In the genomic region with DNA sequence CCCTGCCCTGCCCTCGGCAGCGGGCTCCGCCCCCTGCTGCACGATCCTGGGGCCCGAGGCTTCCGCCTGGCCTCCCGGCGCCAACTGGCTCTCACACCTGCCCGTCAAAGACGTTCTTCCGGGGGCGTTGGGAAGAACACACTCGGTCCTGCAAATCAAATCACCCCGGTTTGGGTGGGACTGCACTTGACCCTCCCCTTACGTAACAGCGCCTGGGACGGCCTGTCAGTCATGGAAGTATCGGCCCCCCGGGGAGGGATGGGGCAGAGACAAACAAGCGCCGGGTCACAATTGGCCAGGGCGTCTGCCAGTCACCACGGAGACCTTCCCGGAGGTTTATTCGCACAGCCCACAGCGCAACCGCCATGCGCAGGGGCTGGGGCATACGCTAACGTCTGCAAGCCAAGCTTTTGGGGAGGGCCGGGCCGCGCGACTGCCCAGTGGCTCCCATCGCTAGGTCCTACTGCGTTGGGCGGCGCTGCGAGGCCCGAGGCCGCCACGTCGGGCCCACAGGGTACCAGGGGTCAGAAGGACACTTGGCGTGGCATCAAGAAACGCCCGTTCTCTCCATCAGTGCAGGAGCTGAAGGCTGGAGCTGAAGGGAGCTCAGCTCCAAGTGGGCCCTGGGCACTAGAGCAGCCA, we compare ENCODE assay signal across 1 cellular context.
TF ChIP-seq lines count a peak whose summit lies in the region.

No MANE protein-coding gene starts in this region.

TF ChIP-seq in K562, 482 proteins besides CTCF, POLR2A, EP300 and RAD21 (continued from another document and continues in another):
- TF ChIP-seq, protein P1, sequence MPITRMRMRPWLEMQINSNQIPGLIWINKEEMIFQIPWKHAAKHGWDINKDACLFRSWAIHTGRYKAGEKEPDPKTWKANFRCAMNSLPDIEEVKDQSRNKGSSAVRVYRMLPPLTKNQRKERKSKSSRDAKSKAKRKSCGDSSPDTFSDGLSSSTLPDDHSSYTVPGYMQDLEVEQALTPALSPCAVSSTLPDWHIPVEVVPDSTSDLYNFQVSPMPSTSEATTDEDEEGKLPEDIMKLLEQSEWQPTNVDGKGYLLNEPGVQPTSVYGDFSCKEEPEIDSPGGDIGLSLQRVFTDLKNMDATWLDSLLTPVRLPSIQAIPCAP (CRISPR knock-in tag; IDR thresholded peaks at IDR 0.05; ENCODE audit: borderline replicate concordance): no peak
- TF ChIP-seq SMARCA4 (IDR thresholded peaks at IDR 0.05): no peak
- TF ChIP-seq ZKSCAN1 (IDR thresholded peaks at IDR 0.05; ENCODE audit: low read depth, low read length): 0 out of 2 replicates have a peak, but pooled peaks have one; percentile 7
- no peak for TF ChIP-seq CHD1 (IDR thresholded peaks at IDR 0.05; ENCODE audit: low read length)
- TF ChIP-seq SRSF1 (IDR thresholded peaks at IDR 0.05; ENCODE audit: low read depth, low read length): no peak
- TF ChIP-seq KLF6 (CRISPR knock-in tag; IDR thresholded peaks at IDR 0.05; ENCODE audit: borderline replicate concordance): no peak
- TF ChIP-seq ZNF175 (CRISPR knock-in tag; IDR thresholded peaks at IDR 0.05; ENCODE audit: low read depth): no peak
- no peak for TF ChIP-seq CSDE1 (IDR thresholded peaks at IDR 0.05)
- TF ChIP-seq, protein P2, sequence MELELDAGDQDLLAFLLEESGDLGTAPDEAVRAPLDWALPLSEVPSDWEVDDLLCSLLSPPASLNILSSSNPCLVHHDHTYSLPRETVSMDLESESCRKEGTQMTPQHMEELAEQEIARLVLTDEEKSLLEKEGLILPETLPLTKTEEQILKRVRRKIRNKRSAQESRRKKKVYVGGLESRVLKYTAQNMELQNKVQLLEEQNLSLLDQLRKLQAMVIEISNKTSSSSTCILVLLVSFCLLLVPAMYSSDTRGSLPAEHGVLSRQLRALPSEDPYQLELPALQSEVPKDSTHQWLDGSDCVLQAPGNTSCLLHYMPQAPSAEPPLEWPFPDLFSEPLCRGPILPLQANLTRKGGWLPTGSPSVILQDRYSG (tag; conservative IDR thresholded peaks at IDR 0.05; ENCODE audit: low read depth): no peak
- TF ChIP-seq HDAC1 (IDR thresholded peaks at IDR 0.05): 0 out of 4 replicates have a peak, but pooled peaks of 1 of the 2 experiments have one; percentile 24
- TF ChIP-seq ZEB2 (IDR thresholded peaks at IDR 0.05): no peak
- no peak for TF ChIP-seq COPS2 (conservative IDR thresholded peaks at IDR 0.05)
- peak; percentile 74 for TF ChIP-seq GMEB1 (CRISPR knock-in tag; IDR thresholded peaks at IDR 0.05)
- no peak for TF ChIP-seq DNMT1 (IDR thresholded peaks at IDR 0.05)
- no peak for TF ChIP-seq SMAD4 (CRISPR knock-in tag; conservative IDR thresholded peaks at IDR 0.05)
- TF ChIP-seq EHMT2 (IDR thresholded peaks at IDR 0.05): no peak
- TF ChIP-seq LARP7 (IDR thresholded peaks at IDR 0.05): no peak
- peak in 2 of 3 experiments; percentile 28 to 51 for TF ChIP-seq YY1 (IDR thresholded peaks at IDR 0.05; ENCODE audit: borderline replicate concordance in 1 of 3, control insufficient read depth in 1 of 3, extremely low read depth in 1 of 3, insufficient read depth in 3 of 3, insufficient read length in 1 of 3, insufficient replicate concordance in 2 of 3, low read depth in 1 of 3, low read length in 2 of 3)
- TF ChIP-seq HCFC1 (IDR thresholded peaks at IDR 0.05; ENCODE audit: low read depth, low read length): no peak
- no peak for TF ChIP-seq ZNF707 (CRISPR knock-in tag; conservative IDR thresholded peaks at IDR 0.05)
- no peak for TF ChIP-seq KDM4B (IDR thresholded peaks at IDR 0.05; ENCODE audit: borderline replicate concordance in 2 of 2, low read depth in 1 of 2)
- no peak for TF ChIP-seq FUS (optimal IDR thresholded peaks at IDR 0.05; ENCODE audit: low read depth, low read length)
- no peak for TF ChIP-seq CBX8 (IDR thresholded peaks at IDR 0.05; ENCODE audit: borderline replicate concordance, extremely low read depth, low read depth, low read length, poor library complexity, severe bottlenecking)
- no peak for TF ChIP-seq DDX20 (tag; IDR thresholded peaks at IDR 0.05; ENCODE audit: low read depth)
- TF ChIP-seq JUND (IDR thresholded peaks at IDR 0.05; ENCODE audit: borderline replicate concordance, low read depth, low read length): 0 out of 2 replicates have a peak, but pooled peaks have one; percentile 14
- TF ChIP-seq JUND (tag; IDR thresholded peaks at IDR 0.05; ENCODE audit: borderline replicate concordance, low read depth, low read length): peak; percentile 43; the same call in 1 of the 3 replicates
- no peak for TF ChIP-seq BACH1 (tag; IDR thresholded peaks at IDR 0.05)
- TF ChIP-seq CBX5 (IDR thresholded peaks at IDR 0.05; ENCODE audit: borderline replicate concordance, low read depth): no peak
- TF ChIP-seq ETV5 (CRISPR knock-in tag; IDR thresholded peaks at IDR 0.05; ENCODE audit: low read depth): no peak
- no peak for TF ChIP-seq THRA (IDR thresholded peaks at IDR 0.05)
- no peak for TF ChIP-seq GTF2F1 (IDR thresholded peaks at IDR 0.05; ENCODE audit: low read depth, low read length)
- TF ChIP-seq ZNF224 (CRISPR knock-in tag; IDR thresholded peaks at IDR 0.05): no peak
- TF ChIP-seq U2AF1 (optimal IDR thresholded peaks at IDR 0.05; ENCODE audit: low read depth, low read length): no peak
- TF ChIP-seq, protein P3, sequence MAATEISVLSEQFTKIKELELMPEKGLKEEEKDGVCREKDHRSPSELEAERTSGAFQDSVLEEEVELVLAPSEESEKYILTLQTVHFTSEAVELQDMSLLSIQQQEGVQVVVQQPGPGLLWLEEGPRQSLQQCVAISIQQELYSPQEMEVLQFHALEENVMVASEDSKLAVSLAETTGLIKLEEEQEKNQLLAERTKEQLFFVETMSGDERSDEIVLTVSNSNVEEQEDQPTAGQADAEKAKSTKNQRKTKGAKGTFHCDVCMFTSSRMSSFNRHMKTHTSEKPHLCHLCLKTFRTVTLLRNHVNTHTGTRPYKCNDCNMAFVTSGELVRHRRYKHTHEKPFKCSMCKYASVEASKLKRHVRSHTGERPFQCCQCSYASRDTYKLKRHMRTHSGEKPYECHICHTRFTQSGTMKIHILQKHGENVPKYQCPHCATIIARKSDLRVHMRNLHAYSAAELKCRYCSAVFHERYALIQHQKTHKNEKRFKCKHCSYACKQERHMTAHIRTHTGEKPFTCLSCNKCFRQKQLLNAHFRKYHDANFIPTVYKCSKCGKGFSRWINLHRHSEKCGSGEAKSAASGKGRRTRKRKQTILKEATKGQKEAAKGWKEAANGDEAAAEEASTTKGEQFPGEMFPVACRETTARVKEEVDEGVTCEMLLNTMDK (IDR thresholded peaks at IDR 0.05; ENCODE audit: borderline replicate concordance, insufficient read depth, low read depth, low read length, poor library complexity, severe bottlenecking): no peak
- peak; percentile 94 for TF ChIP-seq MEIS2 (IDR thresholded peaks at IDR 0.05; ENCODE audit: partially characterized antibody)
- TF ChIP-seq SUPT5H (IDR thresholded peaks at IDR 0.05): peak; percentile 81
- no peak for TF ChIP-seq ZNF584 (CRISPR knock-in tag; IDR thresholded peaks at IDR 0.05; ENCODE audit: low read depth)
- peak; percentile 85 to 87 for TF ChIP-seq FOXK2 (conservative IDR thresholded peaks at IDR 0.05 in 1 of 2, IDR thresholded peaks at IDR 0.05 in 1 of 2; ENCODE audit: low read depth in 2 of 2)
- TF ChIP-seq KDM5B (IDR thresholded peaks at IDR 0.05; ENCODE audit: insufficient replicate concordance, low read depth, low read length): peak; percentile 85
- no peak for TF ChIP-seq ASH1L (IDR thresholded peaks at IDR 0.05; ENCODE audit: borderline replicate concordance, low read depth, partially characterized antibody)
- TF ChIP-seq, protein P4, sequence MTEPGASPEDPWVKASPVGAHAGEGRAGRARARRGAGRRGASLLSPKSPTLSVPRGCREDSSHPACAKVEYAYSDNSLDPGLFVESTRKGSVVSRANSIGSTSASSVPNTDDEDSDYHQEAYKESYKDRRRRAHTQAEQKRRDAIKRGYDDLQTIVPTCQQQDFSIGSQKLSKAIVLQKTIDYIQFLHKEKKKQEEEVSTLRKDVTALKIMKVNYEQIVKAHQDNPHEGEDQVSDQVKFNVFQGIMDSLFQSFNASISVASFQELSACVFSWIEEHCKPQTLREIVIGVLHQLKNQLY (CRISPR knock-in tag; conservative IDR thresholded peaks at IDR 0.05): no peak
- TF ChIP-seq ZBTB40 (IDR thresholded peaks at IDR 0.05): peak; percentile 94
- no peak for TF ChIP-seq ZBTB40 (CRISPR knock-in tag; IDR thresholded peaks at IDR 0.05)
- TF ChIP-seq, protein P5, sequence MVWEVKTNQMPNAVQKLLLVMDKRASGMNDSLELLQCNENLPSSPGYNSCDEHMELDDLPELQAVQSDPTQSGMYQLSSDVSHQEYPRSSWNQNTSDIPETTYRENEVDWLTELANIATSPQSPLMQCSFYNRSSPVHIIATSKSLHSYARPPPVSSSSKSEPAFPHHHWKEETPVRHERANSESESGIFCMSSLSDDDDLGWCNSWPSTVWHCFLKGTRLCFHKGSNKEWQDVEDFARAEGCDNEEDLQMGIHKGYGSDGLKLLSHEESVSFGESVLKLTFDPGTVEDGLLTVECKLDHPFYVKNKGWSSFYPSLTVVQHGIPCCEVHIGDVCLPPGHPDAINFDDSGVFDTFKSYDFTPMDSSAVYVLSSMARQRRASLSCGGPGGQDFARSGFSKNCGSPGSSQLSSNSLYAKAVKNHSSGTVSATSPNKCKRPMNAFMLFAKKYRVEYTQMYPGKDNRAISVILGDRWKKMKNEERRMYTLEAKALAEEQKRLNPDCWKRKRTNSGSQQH (CRISPR knock-in tag; IDR thresholded peaks at IDR 0.05): no peak
- no peak for TF ChIP-seq RBM34 (IDR thresholded peaks at IDR 0.05; ENCODE audit: borderline replicate concordance, insufficient read depth, low read length)
- TF ChIP-seq TAF7 (tag; IDR thresholded peaks at IDR 0.05): no peak
